In genomic region chr6:124990988-124991387, GRCh38 we compare ENCODE assay signal across 1 cellular context.
TF ChIP-seq lines count a peak whose summit lies in the region.

No MANE protein-coding gene starts in this region.

TF ChIP-seq in IMR-90, 13 proteins besides CTCF, POLR2A, EP300 and RAD21:
- TF ChIP-seq SMC3 (IDR thresholded peaks at IDR 0.05; ENCODE audit: low read depth, low read length) (no peak), USF2 (IDR thresholded peaks at IDR 0.05; ENCODE audit: low read depth, low read length) (no peak), MAFK (IDR thresholded peaks at IDR 0.05; ENCODE audit: low read depth, low read length) (no peak)
TF ChIP-seq in IMR-90: peak in this region for 0.
